Comparison of ENCODE assay signal across 12 cellular contexts in genomic region chrX:38061335-38061734, GRCh38. TPM values are rescaled to one million over a fixed set of nuclear protein-coding genes. Genes with fewer than 3 reads are reported as not detected.
DNase-seq lines count a peak whose midpoint lies in the region; ATAC-seq and TF ChIP-seq lines count a peak whose summit lies in the region.
"Had no signal": no experiment of that assay in that cellular context is flagged by ENCODE, and none has a peak within 500 bp of the region (broad histone marks: within the 10 kb centered on the region; RNA-seq: fewer than 3 reads in every experiment).

No MANE protein-coding gene starts in this region.

- intact Hi-C loops in gastrocnemius medialis (cut with DNase I; ENCODE audit: low total_unique reads), result no loop called here
- intact Hi-C loops in heart right ventricle (cut with DNase I), result no loop called here

- in situ Hi-C loops in GM13977 (cut with MboI; ENCODE audit: low pct_unique_long_range_greater_than_20kb, low sequenced_read_pairs, unreplicated experiment), result no loop called here
- in situ Hi-C loops in gastrocnemius medialis (cut with MboI; ENCODE audit: low sequenced_read_pairs in 4 of 4), result no loop called here

- TF ChIP-seq CTCF in fibroblast of mammary gland (conservative IDR thresholded peaks at IDR 0.05; ENCODE audit: control insufficient read depth, insufficient read depth, low read depth, low read length) (no peak), GM13977 (IDR thresholded peaks at IDR 0.05; ENCODE audit: extremely low read depth, insufficient read depth, missing control alignments) (no peak), gastrocnemius medialis (IDR thresholded peaks at IDR 0.05 in 4 of 5, conservative IDR thresholded peaks at IDR 0.05 in 1 of 5) (no peak), heart right ventricle (IDR thresholded peaks at IDR 0.05) (no peak)

- DNase-seq in NOMO-1 treated with DMSO at 0.1 percent for 48 hours (lab: John Stamatoyannopoulos, UW; ENCODE audit: unreplicated experiment) (peak; percentile 22), NOMO-1 treated with dmso at 0.1 percent for 144 hours (lab: John Stamatoyannopoulos, UW; ENCODE audit: unreplicated experiment) (no peak), RKO (ENCODE audit: low spot score) (peak; percentile 41), fibroblast of mammary gland (ENCODE audit: low read depth) (peak; percentile 49), GM13977 (ENCODE audit: low spot score) (no peak), gastrocnemius medialis (no peak), heart right ventricle (no peak), cortex of kidney (lab: John Stamatoyannopoulos, UW) (no peak)
- DNase-seq: left lung; NCI-H1105; stimulated activated CD4-positive, alpha-beta T cell treated with anti-CD3 and anti-CD28 coated beads, Interleukin-1b, Interleukin-23, amount 100 ng/mL, for 48 hours; stimulated activated naive CD4-positive, alpha-beta T cell treated with Interleukin-2 at 50 U/mL for 16 hours had no signal

- no peaks in the 10 kb centered on the region for H3K4me1 ChIP-seq in gastrocnemius medialis
- H3K4me1 ChIP-seq in heart right ventricle, result no peaks in the 10 kb centered on the region
- H3K4me1 ChIP-seq: left lung had no signal

- WGBS in heart right ventricle, 2 donors, result 42 to 58% methylated on average over 2 of the region's 2 CpGs

- no peak overlapping the region for H3K4me3 ChIP-seq in fibroblast of mammary gland (ENCODE audit: control insufficient read depth, low read depth, low read length)
- no peak overlapping the region for H3K4me3 ChIP-seq in gastrocnemius medialis
- H3K4me3 ChIP-seq in heart right ventricle, result no peak overlapping the region
- H3K4me3 ChIP-seq: left lung had no signal

- H3K27ac ChIP-seq in gastrocnemius medialis (no peak overlapping the region), heart right ventricle (no peak overlapping the region)
- H3K27ac ChIP-seq: left lung had no signal

- ATAC-seq in gastrocnemius medialis (no peak), heart right ventricle (no peak)
- ATAC-seq: left lung had no signal

- H3K27me3 ChIP-seq in gastrocnemius medialis (no peaks in the 10 kb centered on the region), heart right ventricle (peaks cover 0 to 6% (median 0%) of the 10 kb centered on the region in 7 donors)
- H3K27me3 ChIP-seq: left lung had no signal

- H3K36me3 ChIP-seq in gastrocnemius medialis (no peaks in the 10 kb centered on the region), heart right ventricle (no peaks in the 10 kb centered on the region)
- H3K36me3 ChIP-seq: left lung had no signal

- H3K9me3 ChIP-seq in gastrocnemius medialis (no peaks in the 10 kb centered on the region), heart right ventricle (no peaks in the 10 kb centered on the region)
- H3K9me3 ChIP-seq: left lung had no signal

- no peak for TF ChIP-seq POLR2A in gastrocnemius medialis (IDR thresholded peaks at IDR 0.05)

RNA-seq across cellular contexts. Expression of gene SYTL5, which starts 55.0 kb away (rescaled TPM):
- total RNA-seq in gastrocnemius medialis (not detected), heart right ventricle (1 to 10 TPM in 2 of 10 donors, under 1 TPM in 5, not detected in 3; 0.10 to 3.2 (median 0.83) TPM)
- under 1 TPM; 0.03 to 0.07 TPM for polyA plus RNA-seq in heart right ventricle

Comparison
In these comparisons a context has a peak if more than half of its experiments do, and no peak if none do; other contexts are left out.
1. DNase-seq: peak in NOMO-1 treated with DMSO at 0.1 percent for 48 hours (single experiment), RKO (single experiment) and fibroblast of mammary gland (single experiment); none in NOMO-1 treated with dmso at 0.1 percent for 144 hours (single experiment), GM13977 (single experiment), gastrocnemius medialis (0 of 2), heart right ventricle (0 of 2) and cortex of kidney (single experiment).